Comparison of ENCODE assay signal across 8 cellular contexts in the genomic region with DNA sequence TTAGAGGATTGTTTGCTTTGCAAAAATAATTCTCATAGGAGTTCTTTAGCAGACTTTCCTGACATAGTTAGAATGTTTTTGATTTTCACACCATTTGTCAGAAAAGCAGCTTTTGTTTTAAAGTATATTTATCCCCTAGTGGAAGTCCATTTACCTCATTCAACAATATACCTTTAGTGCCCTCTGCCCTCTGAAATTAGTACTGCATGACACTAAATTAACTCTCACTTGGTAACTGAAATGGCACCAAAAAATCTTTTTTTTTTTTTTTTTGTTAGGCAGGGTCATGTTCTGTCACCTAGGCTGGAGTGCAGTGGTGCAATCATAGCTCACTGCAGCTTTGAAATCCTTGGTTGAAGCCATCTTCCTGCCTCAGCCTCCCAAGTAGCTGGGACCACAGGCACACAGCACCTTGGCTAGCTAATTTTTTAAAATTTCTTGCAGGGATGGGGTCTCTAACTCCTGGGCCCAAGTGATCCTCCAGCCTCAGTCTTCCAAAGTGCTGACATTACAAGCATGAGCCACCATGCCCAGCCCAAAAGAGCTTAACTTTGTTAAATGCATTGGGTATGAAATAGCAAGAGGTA. TPM values are rescaled to one million over a fixed set of nuclear protein-coding genes. Genes with fewer than 3 reads are reported as not detected.
DNase-seq lines count a peak whose midpoint lies in the region; ATAC-seq and TF ChIP-seq lines count a peak whose summit lies in the region.

No MANE protein-coding gene starts in this region.

- no peaks in the 10 kb centered on the region for H3K4me1 ChIP-seq in OCI-LY1 (ENCODE audit: insufficient read depth, low read length, severe bottlenecking)
- H3K4me1 ChIP-seq in gastrocnemius medialis = no peaks in the 10 kb centered on the region

- ATAC-seq in gastrocnemius medialis (no peak), GM21717 (IDR thresholded peaks at IDR 0.05; ENCODE audit: unreplicated experiment) (no peak)

- intact Hi-C loops in gastrocnemius medialis (cut with DNase I; ENCODE audit: low total_unique reads) = no loop called here

- H2AFZ ChIP-seq in OCI-LY1 (ENCODE audit: low read length) = no peak overlapping the region

- H3K4me3 ChIP-seq in OCI-LY1 (ENCODE audit: low read depth, low read length, poor library complexity, severe bottlenecking) = no peak overlapping the region
- H3K4me3 ChIP-seq in epithelial cell of proximal tubule (ENCODE audit: low read depth, low read length) = no peak overlapping the region
- H3K4me3 ChIP-seq in gastrocnemius medialis = no peak overlapping the region

- no peaks in the 10 kb centered on the region for H3K27me3 Mint-ChIP-seq in activated CD4-positive, alpha-beta T cell treated with anti-CD3 and anti-CD28 coated beads, Interleukin-2, amount 10 ng/mL, durations not matched to agents 7 days and 5 days

- no peaks in the 10 kb centered on the region for H3K27me3 ChIP-seq in OCI-LY1 (ENCODE audit: insufficient read depth, low read length)
- H3K27me3 ChIP-seq in gastrocnemius medialis = no peaks in the 10 kb centered on the region

- H3K4me2 ChIP-seq in OCI-LY1 (ENCODE audit: low read length) = no peak overlapping the region

- H3K4me3 Mint-ChIP-seq in activated CD4-positive, alpha-beta T cell treated with anti-CD3 and anti-CD28 coated beads, Interleukin-2, amount 10 ng/mL, durations not matched to agents 7 days and 5 days = no peak overlapping the region

- H3K9ac ChIP-seq in OCI-LY1 (ENCODE audit: low read length) = no peak overlapping the region

- peak; percentile 70 for TF ChIP-seq CTCF in OCI-LY1 (IDR thresholded peaks at IDR 0.05; ENCODE audit: low read length)
- TF ChIP-seq CTCF in epithelial cell of proximal tubule (conservative IDR thresholded peaks at IDR 0.05; ENCODE audit: low read depth, low read length) = peak; percentile 55
- TF ChIP-seq CTCF in gastrocnemius medialis (IDR thresholded peaks at IDR 0.05 in 4 of 5, conservative IDR thresholded peaks at IDR 0.05 in 1 of 5) = peak in 3 of 5 experiments; percentile 30 to 46 (median 39)

- H3F3A ChIP-seq in OCI-LY1 (ENCODE audit: insufficient read depth, low read length) = no peaks in the 10 kb centered on the region

- no peak overlapping the region for H3K27ac Mint-ChIP-seq in activated CD4-positive, alpha-beta T cell treated with anti-CD3 and anti-CD28 coated beads, Interleukin-2, amount 10 ng/mL, durations not matched to agents 7 days and 5 days

- POLR2A ChIA-PET in activated CD4-positive, alpha-beta T cell treated with anti-CD3 and anti-CD28 coated beads, Interleukin-2, amount 10 ng/mL, durations not matched to agents 7 days and 5 days (lab: Charles Lee) = interaction anchor here (0.7 to 1.0 kb wide), 2 partner anchors 81 to 99 kb away, joined by 3 to 4 read pairs; no protein-coding TSS in a partner anchor

- H3K36me3 Mint-ChIP-seq in activated CD4-positive, alpha-beta T cell treated with anti-CD3 and anti-CD28 coated beads, Interleukin-2, amount 10 ng/mL, durations not matched to agents 7 days and 5 days (ENCODE audit: low read depth) = peaks cover 24% of the 10 kb centered on the region

- CTCF ChIA-PET in activated CD4-positive, alpha-beta T cell treated with anti-CD3 and anti-CD28 coated beads, Interleukin-2, amount 10 ng/mL, durations not matched to agents 7 days and 5 days (lab: Charles Lee) = interaction anchor here (0.6 to 4.2 kb wide), 25 partner anchors 10 to 841 kb away, joined by 3 to 32 read pairs (median 5); a partner anchor contains a TSS

- no peaks in the 10 kb centered on the region for H3K9me3 ChIP-seq in OCI-LY1 (ENCODE audit: low read length)
- no peaks in the 10 kb centered on the region for H3K9me3 ChIP-seq in gastrocnemius medialis

- H3K9me3 Mint-ChIP-seq in activated CD4-positive, alpha-beta T cell treated with anti-CD3 and anti-CD28 coated beads, Interleukin-2, amount 10 ng/mL, durations not matched to agents 7 days and 5 days = no peaks in the 10 kb centered on the region

- no peaks in the 10 kb centered on the region for H3K79me2 ChIP-seq in OCI-LY1 (ENCODE audit: insufficient read depth, low read length)

- peaks cover 24% of the 10 kb centered on the region for H3K4me1 Mint-ChIP-seq in activated CD4-positive, alpha-beta T cell treated with anti-CD3 and anti-CD28 coated beads, Interleukin-2, amount 10 ng/mL, durations not matched to agents 7 days and 5 days

- DNase-seq in activated CD4-positive, alpha-beta T cell treated with anti-CD3 and anti-CD28 coated beads, Interleukin-2, amount 10 ng/mL, durations not matched to agents 7 days and 5 days = peak; percentile 57
- DNase-seq in activated CD4-positive, alpha-beta T cell treated with anti-CD3 and anti-CD28 coated beads for 1 hour = no peak
- DNase-seq in epithelial cell of proximal tubule (ENCODE audit: low read depth) (no peak), gastrocnemius medialis (no peak), mucosa of gallbladder (ENCODE audit: low spot score) (no peak), nucleus accumbens (lab: John Stamatoyannopoulos, UW) (no peak)

- H3K27ac ChIP-seq in OCI-LY1 (ENCODE audit: low read depth, low read length, poor library complexity, severe bottlenecking) (no peak overlapping the region), gastrocnemius medialis (no peak overlapping the region)

- H3K36me3 ChIP-seq in OCI-LY1 (ENCODE audit: insufficient read depth, low read length) (peaks cover 56% of the 10 kb centered on the region; the same call in 1 of the 2 replicates), gastrocnemius medialis (peaks cover 2 to 56% of the 10 kb centered on the region in 2 donors)

- in situ Hi-C loops in gastrocnemius medialis (cut with MboI; ENCODE audit: low sequenced_read_pairs in 4 of 4) = loop anchor here in 2 of 4 donors (10.0 kb wide), 2 partner anchors 75 to 105 kb away; a partner anchor contains a TSS

- H3K9me2 ChIP-seq in OCI-LY1 (ENCODE audit: low read depth, low read length) = no peaks in the 10 kb centered on the region

- H4K20me1 ChIP-seq in OCI-LY1 (ENCODE audit: insufficient read depth, low read length) = no peaks in the 10 kb centered on the region

- TF ChIP-seq POLR2A in gastrocnemius medialis (IDR thresholded peaks at IDR 0.05) = no peak

RNA-seq across cellular contexts. Expression of a gene that starts 13.6 kb away (rescaled TPM):
- 10 to 100 TPM; 19.5 to 19.9 TPM for total RNA-seq in activated CD4-positive, alpha-beta T cell treated with anti-CD3 and anti-CD28 coated beads, Interleukin-2, amount 10 ng/mL, durations not matched to agents 7 days and 5 days
- total RNA-seq in epithelial cell of proximal tubule = 46.7 and 48.0 TPM in 2 replicates
- 10 to 100 TPM; 11.4 to 17.8 (median 14.6) TPM for total RNA-seq in gastrocnemius medialis
- total RNA-seq in mucosa of gallbladder = 25.7 TPM

RNA-seq across cellular contexts. Expression of a gene that starts 14.3 kb away (rescaled TPM):
- total RNA-seq in activated CD4-positive, alpha-beta T cell treated with anti-CD3 and anti-CD28 coated beads, Interleukin-2, amount 10 ng/mL, durations not matched to agents 7 days and 5 days = 10 to 100 TPM; 71.8 to 74.3 TPM
- total RNA-seq in epithelial cell of proximal tubule (31.5 and 37.9 TPM in 2 replicates), gastrocnemius medialis (1 to 10 TPM; 2.4 to 9.1 (median 2.9) TPM), mucosa of gallbladder (24.4 TPM)

RNA-seq across cellular contexts. Expression of a gene that starts 58.2 kb away (rescaled TPM):
- not detected for total RNA-seq in activated CD4-positive, alpha-beta T cell treated with anti-CD3 and anti-CD28 coated beads, Interleukin-2, amount 10 ng/mL, durations not matched to agents 7 days and 5 days
- total RNA-seq in epithelial cell of proximal tubule (not detected in 2 replicates), gastrocnemius medialis (not detected), mucosa of gallbladder (1.3 TPM)
